ENCODE assay signal across 8 cellular contexts in the genomic region with DNA sequence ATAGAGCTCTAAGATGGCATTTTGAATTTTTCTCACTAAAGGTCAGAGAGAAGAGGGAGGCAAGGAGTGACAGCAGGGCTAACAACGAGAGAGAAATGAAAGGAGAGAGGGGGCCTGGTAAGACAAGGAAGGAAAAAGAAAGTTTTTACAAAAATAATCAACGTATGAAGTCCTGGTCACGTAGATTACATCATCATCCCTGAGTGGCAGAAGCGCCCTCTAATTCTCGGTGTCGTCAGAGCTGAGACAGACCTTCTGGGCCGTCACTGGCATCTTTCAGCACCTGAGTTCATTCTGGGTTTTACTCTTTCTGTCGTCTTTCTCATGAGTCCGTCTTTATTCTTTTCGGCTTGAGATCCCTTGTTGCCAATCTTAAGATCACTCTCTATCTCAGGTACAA.
"Had no signal": no experiment of that assay in that cellular context is flagged by ENCODE, and none has a peak within 500 bp of the region (broad histone marks: within the 10 kb centered on the region; RNA-seq: fewer than 3 reads in every experiment).

No MANE protein-coding gene starts in this region.

- H3K4me3 ChIP-seq: GM12878 had no signal

- ATAC-seq: GM12878 had no signal

- FAIRE-seq: G401.6, GM12878, GM12891, GM12892, GM18507, GM19239 had no signal

- DNase-seq: GDM1, GF-D8 had no signal
